In genomic region chr17:62965149-62965648, GRCh38 we compare ENCODE assay signal across 8 cellular contexts. TPM values are rescaled to one million over a fixed set of nuclear protein-coding genes. Genes with fewer than 3 reads are reported as not detected.
DNase-seq lines count a peak whose midpoint lies in the region; ATAC-seq and TF ChIP-seq lines count a peak whose summit lies in the region.

No MANE protein-coding gene starts in this region.

- TF ChIP-seq CTCF in activated CD8-positive, alpha-beta T cell treated with anti-CD3 and anti-CD28 coated beads for 36 hours (IDR thresholded peaks at IDR 0.05), result no peak
- TF ChIP-seq CTCF in gastroesophageal sphincter (IDR thresholded peaks at IDR 0.05), result no peak

- H3K9me3 Mint-ChIP-seq in activated CD8-positive, alpha-beta T cell treated with anti-CD3 and anti-CD28 coated beads for 36 hours, result no peaks in the 10 kb centered on the region

- H3K27me3 Mint-ChIP-seq in activated CD8-positive, alpha-beta T cell treated with anti-CD3 and anti-CD28 coated beads for 36 hours, result peaks cover 17% of the 10 kb centered on the region

- peak overlapping the region; percentile 93 for H3K27ac Mint-ChIP-seq in activated CD8-positive, alpha-beta T cell treated with anti-CD3 and anti-CD28 coated beads for 36 hours

- peak; percentile 6 for ATAC-seq in HG02981 (IDR thresholded peaks at IDR 0.05; ENCODE audit: unreplicated experiment)
- peak; percentile 60 for ATAC-seq in activated CD8-positive, alpha-beta T cell treated with anti-CD3 and anti-CD28 coated beads for 36 hours
- no peak for ATAC-seq in gastroesophageal sphincter
- ATAC-seq in HG03469 (IDR thresholded peaks at IDR 0.05; ENCODE audit: unreplicated experiment), result no peak
- ATAC-seq in HG03135 (IDR thresholded peaks at IDR 0.05; ENCODE audit: unreplicated experiment), result no peak

- H3K27me3 ChIP-seq in gastroesophageal sphincter, result no peaks in the 10 kb centered on the region

- peak overlapping the region; percentile 75 to 95 for H3K4me3 ChIP-seq in gastroesophageal sphincter

- peaks cover 29% of the 10 kb centered on the region for H3K4me1 Mint-ChIP-seq in activated CD8-positive, alpha-beta T cell treated with anti-CD3 and anti-CD28 coated beads for 36 hours (ENCODE audit: low read depth)

- CTCF ChIA-PET in activated CD8-positive, alpha-beta T cell treated with anti-CD3 and anti-CD28 coated beads for 36 hours (lab: Charles Lee), result interaction anchor here (1.1 to 2.2 kb wide), 2 partner anchors 241 to 442 kb away, joined by 3 to 4 read pairs; no protein-coding TSS in a partner anchor

- H3K4me1 ChIP-seq in gastroesophageal sphincter, result peaks cover 0 to 28% (median 3%) of the 10 kb centered on the region in 3 donors

- peak; percentile 86 for DNase-seq in activated CD8-positive, alpha-beta T cell treated with anti-CD3 and anti-CD28 coated beads for 36 hours
- DNase-seq in stimulated activated CD4-positive, alpha-beta T cell treated with anti-CD3 and anti-CD28 coated beads, Interleukin-12 subunit alpha, Interleukin-12 subunit beta, amount 100 ng/mL, for 48 hours (ENCODE audit: low read depth in 2 of 3, low spot score in 1 of 3), result peak; percentile 43 to 52 (median 48)
- DNase-seq in NCI-H69 (lab: John Stamatoyannopoulos, UW) (no peak), OCI-M2 (lab: John Stamatoyannopoulos, UW; ENCODE audit: unreplicated experiment) (no peak)

- no peak for TF ChIP-seq EP300 in gastroesophageal sphincter (IDR thresholded peaks at IDR 0.05)

- H3K4me3 Mint-ChIP-seq in activated CD8-positive, alpha-beta T cell treated with anti-CD3 and anti-CD28 coated beads for 36 hours, result peak overlapping the region; percentile 79

- intact Hi-C loops in activated CD8-positive, alpha-beta T cell treated with anti-CD3 and anti-CD28 coated beads for 36 hours (cut with micrococcal nuclease), result loop anchor here (5.0 kb wide), 1 partner anchor 243 kb away; no protein-coding TSS in a partner anchor

- no peaks in the 10 kb centered on the region for H3K9me3 ChIP-seq in gastroesophageal sphincter

- POLR2A ChIA-PET in activated CD8-positive, alpha-beta T cell treated with anti-CD3 and anti-CD28 coated beads for 36 hours (lab: Charles Lee), result interaction anchor here (0.9 to 1.5 kb wide), 2 partner anchors 22 to 240 kb away, joined by 3 read pairs; no protein-coding TSS in a partner anchor

- no peaks in the 10 kb centered on the region for H3K36me3 Mint-ChIP-seq in activated CD8-positive, alpha-beta T cell treated with anti-CD3 and anti-CD28 coated beads for 36 hours (ENCODE audit: low read depth)

- 46 to 72% methylated on average over 6 to 19 of the region's 19 CpGs for WGBS in gastroesophageal sphincter (ENCODE audit: low coverage in 1 of 2), 2 donors

- peak overlapping the region; percentile 19 to 91 (median 90) for H3K27ac ChIP-seq in gastroesophageal sphincter

- TF ChIP-seq POLR2A in gastroesophageal sphincter (IDR thresholded peaks at IDR 0.05), result no peak

- no peaks in the 10 kb centered on the region for H3K36me3 ChIP-seq in gastroesophageal sphincter

RNA-seq across cellular contexts. Expression of gene TANC2, which starts 0.8 kb away (rescaled TPM):
- total RNA-seq in activated CD8-positive, alpha-beta T cell treated with anti-CD3 and anti-CD28 coated beads for 36 hours, result 1 to 10 TPM; 7.9 to 9.6 TPM
- 10 to 100 TPM in 3 of 4 donors, 1 to 10 TPM in 1; 6.4 to 50.9 (median 20.1) TPM for total RNA-seq in gastroesophageal sphincter

Comparison
In these comparisons a context has a peak if more than half of its experiments do, and no peak if none do; other contexts are left out.
1. ATAC-seq: peak in HG02981 (single experiment) and activated CD8-positive, alpha-beta T cell treated with anti-CD3 and anti-CD28 coated beads for 36 hours (single experiment); none in gastroesophageal sphincter (single experiment), HG03469 (single experiment) and HG03135 (single experiment).
2. DNase-seq: peak in activated CD8-positive, alpha-beta T cell treated with anti-CD3 and anti-CD28 coated beads for 36 hours (single experiment) and stimulated activated CD4-positive, alpha-beta T cell treated with anti-CD3 and anti-CD28 coated beads, Interleukin-12 subunit alpha, Interleukin-12 subunit beta, amount 100 ng/mL, for 48 hours (3 of 3); none in NCI-H69 (single experiment) and OCI-M2 (single experiment).